Comparison of ENCODE assay signal across 26 cellular contexts in the genomic region with DNA sequence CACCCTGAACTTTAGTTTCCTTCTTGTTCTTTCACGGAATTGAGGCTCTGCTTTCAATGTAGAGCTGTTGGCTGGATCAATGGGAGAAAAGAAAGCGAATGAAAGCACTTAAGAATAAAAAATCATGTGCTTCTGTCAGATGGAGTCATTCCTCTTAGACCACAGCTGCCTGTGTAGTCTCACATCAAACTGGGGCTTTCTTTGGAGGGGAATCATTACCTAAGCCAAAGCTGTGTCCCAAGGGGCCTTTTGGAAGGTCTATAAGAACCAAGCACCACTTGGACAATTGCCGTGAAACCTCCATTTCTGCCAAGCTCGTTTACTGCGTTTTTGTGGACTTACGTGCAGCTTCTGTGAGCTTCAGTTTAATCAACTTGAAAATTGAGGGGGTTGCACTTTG. TPM values are rescaled to one million over a fixed set of nuclear protein-coding genes. Genes with fewer than 3 reads are reported as not detected.
DNase-seq lines count a peak whose midpoint lies in the region; ATAC-seq and TF ChIP-seq lines count a peak whose summit lies in the region.
"Had no signal": no experiment of that assay in that cellular context is flagged by ENCODE, and none has a peak within 500 bp of the region (broad histone marks: within the 10 kb centered on the region; RNA-seq: fewer than 3 reads in every experiment).

No MANE protein-coding gene starts in this region.

- no peak overlapping the region for H4K8ac ChIP-seq in neuronal stem cell (ENCODE audit: low read depth, low read length)

- no peak for TF ChIP-seq POLR2A in ovary (IDR thresholded peaks at IDR 0.05)

- peaks cover 35% of the 10 kb centered on the region for H3K36me3 Mint-ChIP-seq in brain

- H3K4me3 Mint-ChIP-seq in brain = peak overlapping the region in 2 of 5 experiments; percentile 4 to 39
- H3K4me3 Mint-ChIP-seq: activated CD4-positive, alpha-beta memory T cell treated with anti-CD3 and anti-CD28 coated beads, Interleukin-2, amount 10 ng/mL, durations not matched to agents 7 days and 5 days; stimulated activated naive CD8-positive, alpha-beta T cell treated with anti-CD3 and anti-CD28 coated beads, Interleukin-15, Interleukin-2, amounts not matched to agents 100 ng/mL and 50 ng/mL, for 24 hours had no signal

- H3K4me1 ChIP-seq in A673 (ENCODE audit: insufficient read depth, low read length, poor library complexity, severe bottlenecking) (peaks cover 52% of the 10 kb centered on the region), ovary (ENCODE audit: insufficient read depth) (peaks cover 11% of the 10 kb centered on the region), neuronal stem cell (ENCODE audit: control insufficient read depth in 2 of 2, insufficient read depth in 1 of 2, low read depth in 1 of 2, low read length in 2 of 2) (peaks cover 0 to 8% of the 10 kb centered on the region in 2 donors)
- H3K4me1 ChIP-seq: Peyer's patch had no signal

- H3K36me3 ChIP-seq in A673 (ENCODE audit: insufficient read depth, low read length, poor library complexity, severe bottlenecking) (no peaks in the 10 kb centered on the region), ovary (no peaks in the 10 kb centered on the region), neuronal stem cell (replicated peaks in 1 of 2; ENCODE audit: control insufficient read depth in 2 of 2, insufficient read depth in 2 of 2, low read length in 2 of 2) (peaks cover 11 to 43% of the 10 kb centered on the region in 2 donors)
- H3K36me3 ChIP-seq: Peyer's patch, upper lobe of right lung had no signal

- H3K4me2 ChIP-seq in neuronal stem cell (ENCODE audit: insufficient read depth, low read length, poor library complexity, severe bottlenecking) = no peak overlapping the region

- 75 to 82% (median 79%) methylated on average over 6 of the region's 6 CpGs for WGBS in ovary, 3 donors
- no CpG with 5 or more reads among the region's 6 CpGs for WGBS in neuronal stem cell (ENCODE audit: extremely low coverage in 2 of 2, insufficient read length in 2 of 2, insufficient replicate concordance in 1 of 2), 2 donors

- peak overlapping the region; percentile 20 to 73 (median 66) for H3K27ac Mint-ChIP-seq in brain
- H3K27ac Mint-ChIP-seq: activated CD4-positive, alpha-beta memory T cell treated with anti-CD3 and anti-CD28 coated beads, Interleukin-2, amount 10 ng/mL, durations not matched to agents 7 days and 5 days; stimulated activated naive CD8-positive, alpha-beta T cell treated with anti-CD3 and anti-CD28 coated beads, Interleukin-15, Interleukin-2, amounts not matched to agents 100 ng/mL and 50 ng/mL, for 24 hours had no signal

- peaks cover 67% of the 10 kb centered on the region for H3K4me1 Mint-ChIP-seq in brain
- H3K4me1 Mint-ChIP-seq: activated CD4-positive, alpha-beta memory T cell treated with anti-CD3 and anti-CD28 coated beads, Interleukin-2, amount 10 ng/mL, durations not matched to agents 7 days and 5 days had no signal

- H3K4ac ChIP-seq in neuronal stem cell (ENCODE audit: low read length) = no peak overlapping the region

- no TSS peak for BruUV-seq in A673 (replicated peaks; lab: Mats Ljungman, UMichigan)

- H2AFZ ChIP-seq in neuronal stem cell (ENCODE audit: low read length) = no peak overlapping the region
- H2AFZ ChIP-seq: parathyroid adenoma had no signal

- H2BK120ac ChIP-seq in neuronal stem cell (ENCODE audit: low read depth, low read length) = no peak overlapping the region

- H3K4me3 ChIP-seq in A673 (ENCODE audit: low read depth, low read length, poor library complexity, severe bottlenecking) = no peak overlapping the region
- H3K4me3 ChIP-seq in ovary = no peak overlapping the region
- no peak overlapping the region for H3K4me3 ChIP-seq in neuronal stem cell (ENCODE audit: low read length in 2 of 2)
- H3K4me3 ChIP-seq: GM12878, Peyer's patch, upper lobe of right lung had no signal

- TF ChIP-seq EP300 in ovary (IDR thresholded peaks at IDR 0.05) = no peak

- no peak overlapping the region for H3K27ac ChIP-seq in A673 (ENCODE audit: low read depth, low read length, poor library complexity, severe bottlenecking)
- H3K27ac ChIP-seq in ovary = no peak overlapping the region
- H3K27ac ChIP-seq in neuronal stem cell (replicated peaks; ENCODE audit: low read length) = no peak overlapping the region
- H3K27ac ChIP-seq: Peyer's patch, upper lobe of right lung had no signal

- POLR2A ChIA-PET in A673 (lab: Charles Lee; ENCODE audit: low non-redundant PET) = no interaction called here

- H2BK12ac ChIP-seq in neuronal stem cell (ENCODE audit: low read length) = no peak overlapping the region

- no peak overlapping the region for H4K91ac ChIP-seq in neuronal stem cell (ENCODE audit: low read depth, low read length, poor library complexity)

- H3K27me3 ChIP-seq in A673 (replicated peaks; ENCODE audit: insufficient read depth, low read depth, low read length, poor library complexity) (no peaks in the 10 kb centered on the region), ovary (no peaks in the 10 kb centered on the region), neuronal stem cell (ENCODE audit: control insufficient read depth in 3 of 3, insufficient read depth in 3 of 3, low read depth in 1 of 3, low read length in 3 of 3) (no peaks in the 10 kb centered on the region)
- H3K27me3 ChIP-seq: Peyer's patch, upper lobe of right lung had no signal

- H3K79me1 ChIP-seq in neuronal stem cell (ENCODE audit: low read depth, low read length) = peaks cover 6% of the 10 kb centered on the region

- H3K27me3 Mint-ChIP-seq in brain = no peaks in the 10 kb centered on the region

- peaks cover 0 to 6% (median 2%) of the 10 kb centered on the region in 5 experiments for H3K9me3 Mint-ChIP-seq in brain
- H3K9me3 Mint-ChIP-seq: activated CD4-positive, alpha-beta memory T cell treated with anti-CD3 and anti-CD28 coated beads, Interleukin-2, amount 10 ng/mL, durations not matched to agents 7 days and 5 days; stimulated activated naive CD8-positive, alpha-beta T cell treated with anti-CD3 and anti-CD28 coated beads, Interleukin-15, Interleukin-2, amounts not matched to agents 100 ng/mL and 50 ng/mL, for 24 hours had no signal

- no peak overlapping the region for H2BK15ac ChIP-seq in neuronal stem cell (ENCODE audit: low read length)

- H2BK5ac ChIP-seq in neuronal stem cell (ENCODE audit: low read length) = no peak overlapping the region

- no peak for ATAC-seq in HG02885 (IDR thresholded peaks at IDR 0.05; ENCODE audit: poor library complexity, unreplicated experiment)
- ATAC-seq in GM21423 (IDR thresholded peaks at IDR 0.05; ENCODE audit: unreplicated experiment) = no peak
- ATAC-seq: esophagus mucosa, GM12878, upper lobe of right lung had no signal

- no peaks in the 10 kb centered on the region for H3K9me3 ChIP-seq in A673 (ENCODE audit: low read depth, low read length, poor library complexity, severe bottlenecking)
- H3K9me3 ChIP-seq in ovary = no peaks in the 10 kb centered on the region
- H3K9me3 ChIP-seq in neuronal stem cell (replicated peaks in 1 of 2; ENCODE audit: control insufficient read depth in 2 of 2, insufficient read depth in 1 of 2, low read depth in 1 of 2, low read length in 2 of 2) = peaks cover 0 to 13% of the 10 kb centered on the region in 2 donors
- H3K9me3 ChIP-seq: Peyer's patch, upper lobe of right lung had no signal

- peak; percentile 21 for DNase-seq in A673 (ENCODE audit: low spot score)
- peak; percentile 90 for DNase-seq in NCI-H187 treated with DMSO at 0.1 percent for 48 hours (lab: John Stamatoyannopoulos, UW)
- peak; percentile 13 for DNase-seq in midbrain (lab: John Stamatoyannopoulos, UW)
- no peak for DNase-seq in ovary
- DNase-seq in neuronal stem cell (ENCODE audit: low spot score) = no peak
- DNase-seq: activated CD4-positive, alpha-beta memory T cell treated with anti-CD3 and anti-CD28 coated beads, Interleukin-2, amount 10 ng/mL, durations not matched to agents 7 days and 5 days; amygdala; C1 segment of cervical spinal cord; central memory CD4-positive, alpha-beta T cell; H7; NCI-H2081; NCI-H748 treated with DMSO at 0.1 percent for 48 hours; Peyer's patch; upper lobe of right lung had no signal

- TF ChIP-seq CTCF in A673 (conservative IDR thresholded peaks at IDR 0.05; ENCODE audit: low read depth, low read length) (no peak), brain (conservative IDR thresholded peaks at IDR 0.05) (no peak), ovary (IDR thresholded peaks at IDR 0.05) (no peak)

- CTCF ChIA-PET in A673 (lab: Charles Lee) = no interaction called here

- no peak overlapping the region for H3K18ac ChIP-seq in neuronal stem cell (ENCODE audit: low read length)

- H2AK5ac ChIP-seq in neuronal stem cell (ENCODE audit: low read depth, low read length) = no peak overlapping the region

- intact Hi-C loops in A673 (cut with micrococcal nuclease; ENCODE audit: unreplicated experiment) = no loop called here
- intact Hi-C loops in ovary (cut with DNase I) = no loop called here

- no peak overlapping the region for H3K23ac ChIP-seq in neuronal stem cell (ENCODE audit: low read depth, low read length, poor library complexity)

- no peak overlapping the region for H3K9ac ChIP-seq in neuronal stem cell (ENCODE audit: low read depth, low read length, poor library complexity)
- H3K9ac ChIP-seq: parathyroid adenoma had no signal

- no peak overlapping the region for H3K14ac ChIP-seq in neuronal stem cell (ENCODE audit: low read length)

RNA-seq across cellular contexts. Expression of a gene that starts 44.2 kb away (rescaled TPM):
- not detected in 2 replicates for total RNA-seq in A673 (2021)
- not detected for polyA plus RNA-seq in brain (ENCODE audit: insufficient read depth, low read depth, low replicate concordance)
- total RNA-seq in ovary = not detected
- under 1 TPM in 1 of 2 donors, not detected in 1; 0.05 TPM for polyA plus RNA-seq in ovary
- not detected for polyA plus RNA-seq in neuronal stem cell (2013, experiment 1 of 2)
- not detected for polyA plus RNA-seq in neuronal stem cell (2013, experiment 2 of 2)
- total RNA-seq: A172; activated CD4-positive, alpha-beta memory T cell treated with anti-CD3 and anti-CD28 coated beads, Interleukin-2, amount 10 ng/mL, durations not matched to agents 7 days and 5 days; esophagus mucosa; GM12878; H7; lower leg skin; myocyte; Peyer's patch; skeletal muscle tissue; T-helper 2 cell treated with Interferon-gamma antibody and Interleukin-4, amounts not matched to agents 100 ng/mL and 5 ng/mL, for 36 hours; upper lobe of right lung had no signal
- polyA plus RNA-seq: GM12878 had no signal

Comparison
In these comparisons a context has a peak if more than half of its experiments do, and no peak if none do; other contexts are left out.
1. DNase-seq: peak in A673 (single experiment), NCI-H187 treated with DMSO at 0.1 percent for 48 hours (single experiment) and midbrain (single experiment); none in ovary (0 of 5) and neuronal stem cell (single experiment).